Comparison of ENCODE assay signal across 19 cellular contexts in the genomic region with DNA sequence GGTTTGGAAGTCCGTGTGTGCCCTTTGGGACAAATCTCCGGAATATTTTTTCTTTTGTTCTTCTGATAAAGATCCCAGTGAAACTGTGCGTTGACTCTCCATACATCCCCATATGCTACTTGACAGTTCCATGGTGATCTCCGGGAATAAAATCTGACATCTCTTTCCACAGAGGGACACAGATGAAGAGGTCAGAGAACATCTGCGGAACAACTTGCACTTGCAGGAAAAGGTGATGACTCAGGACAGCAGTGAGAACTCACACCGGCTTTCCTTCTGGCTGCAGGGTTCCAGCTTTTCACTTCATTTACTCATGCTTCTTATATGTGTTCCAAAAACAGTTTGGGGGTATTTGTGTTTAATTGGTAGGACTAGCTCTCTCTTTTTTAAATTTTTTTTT.
"Had no signal": no experiment of that assay in that cellular context is flagged by ENCODE, and none has a peak within 500 bp of the region (broad histone marks: within the 10 kb centered on the region; RNA-seq: fewer than 3 reads in every experiment).

No MANE protein-coding gene starts in this region.

- ATAC-seq: gastroesophageal sphincter; heart right ventricle; left cardiac atrium; left lung; left ventricle myocardium superior; lower lobe of right lung; naive thymus-derived CD4-positive, alpha-beta T cell had no signal

- H3K27ac Mint-ChIP-seq: memory B cell; naive thymus-derived CD4-positive, alpha-beta T cell had no signal

- H3K4me1 ChIP-seq: esophagus muscularis mucosa, gastroesophageal sphincter, heart right ventricle, left lung, lower lobe of right lung had no signal

- H3K36me3 Mint-ChIP-seq: memory B cell; naive thymus-derived CD4-positive, alpha-beta T cell had no signal

- H3K36me3 ChIP-seq: heart right ventricle, left lung, lower lobe of right lung had no signal

- H3K9me3 ChIP-seq: esophagus muscularis mucosa, gastroesophageal sphincter, heart right ventricle, left lung, lower lobe of right lung had no signal

- H3K4me1 Mint-ChIP-seq: memory B cell; naive thymus-derived CD4-positive, alpha-beta T cell had no signal

- H3K4me3 ChIP-seq: coronary artery, dorsolateral prefrontal cortex, esophagus muscularis mucosa, gastroesophageal sphincter, heart right ventricle, left lung, lower lobe of right lung had no signal

- H3K4me3 Mint-ChIP-seq: memory B cell; naive thymus-derived CD4-positive, alpha-beta T cell had no signal

- H3K27me3 ChIP-seq: dorsolateral prefrontal cortex, esophagus muscularis mucosa, gastroesophageal sphincter, left lung had no signal

- H3K27ac ChIP-seq: coronary artery, dorsolateral prefrontal cortex, esophagus muscularis mucosa, gastroesophageal sphincter, heart right ventricle, left lung, lower lobe of right lung had no signal

- DNase-seq: dorsolateral prefrontal cortex; effector CD4-positive, alpha-beta T cell; effector memory CD4-positive, alpha-beta T cell; foreskin fibroblast; foreskin melanocyte; head of caudate nucleus; heart right ventricle; hippocampal formation; left cardiac atrium; left lung; left ventricle myocardium superior; lower lobe of right lung; mammary epithelial cell; midbrain; naive thymus-derived CD4-positive, alpha-beta T cell had no signal
